ENCODE assay signal across 8 cellular contexts in the genomic region with DNA sequence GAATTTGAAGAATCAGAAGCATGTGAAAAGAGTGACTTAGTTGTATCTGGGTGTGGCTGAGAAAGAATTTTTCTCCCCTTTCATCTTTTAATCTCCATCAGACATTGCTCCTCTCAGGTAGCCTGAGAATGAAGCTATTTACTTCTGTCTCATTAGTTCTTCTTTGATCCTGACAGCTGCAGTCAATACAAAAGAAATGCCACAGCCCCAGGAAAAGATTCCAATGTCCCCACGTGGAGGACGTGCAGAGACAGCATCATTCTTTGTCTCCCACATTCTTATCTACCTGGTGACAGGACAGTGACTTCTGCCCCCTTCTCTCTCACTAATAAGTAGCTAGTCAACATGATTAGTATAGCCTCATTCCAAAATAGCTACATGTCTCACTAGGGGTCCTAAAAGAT. TPM values are rescaled to one million over a fixed set of nuclear protein-coding genes. Genes with fewer than 3 reads are reported as not detected.
A peak's percentile ranks its signal among the peaks of the same experiment; 100 is the strongest.
DNase-seq lines count a peak whose midpoint lies in the region; ATAC-seq and TF ChIP-seq lines count a peak whose summit lies in the region.
"Not testable (repeated sequence)": the region's sequence is repeated elsewhere in the genome, so short reads cannot be mapped to it uniquely, and the experiment has no call there.
"Had no signal": no experiment of that assay in that cellular context is flagged by ENCODE, and none has a peak within 500 bp of the region (broad histone marks: within the 10 kb centered on the region; RNA-seq: fewer than 3 reads in every experiment).

No MANE protein-coding gene starts in this region.

- peak; percentile 56 for TF ChIP-seq EP300 in neural cell (conservative IDR thresholded peaks at IDR 0.05; ENCODE audit: poor library complexity, severe bottlenecking)

- H3K79me2 ChIP-seq in HCT116 (ENCODE audit: insufficient read depth, low read length); PC-9 (ENCODE audit: low read depth); neural cell (replicated peaks; ENCODE audit: insufficient read depth, low read length): not testable (repeated sequence)

- peak overlapping the region; percentile 35 for H3K4me2 ChIP-seq in HCT116 (ENCODE audit: low read length)
- H3K4me2 ChIP-seq in PC-9 = peak overlapping the region; percentile 18; the same call in 1 of the 2 replicates
- H3K4me2 ChIP-seq in neural cell (ENCODE audit: low read length) = not testable (repeated sequence)

- H3F3A ChIP-seq in PC-9 (ENCODE audit: insufficient read depth, low read depth) = peaks cover 35% of the 10 kb centered on the region
- H3F3A ChIP-seq in neural cell (ENCODE audit: insufficient read depth, low read length, poor library complexity, severe bottlenecking) = not testable (repeated sequence)

- BruUV-seq in Caco-2 (replicated peaks; lab: Mats Ljungman, UMichigan); HCT116 (replicated peaks; lab: Mats Ljungman, UMichigan); PC-9 (replicated peaks; lab: Mats Ljungman, UMichigan): not testable (repeated sequence)

- TF ChIP-seq RAD21 in HCT116 (IDR thresholded peaks at IDR 0.05; ENCODE audit: low read depth); neural cell (conservative IDR thresholded peaks at IDR 0.05): not testable (repeated sequence)

- POLR2A ChIA-PET in Caco-2 (lab: Charles Lee) (interaction anchor here (0.5 to 3.4 kb wide), 13 partner anchors 8 to 146 kb away, joined by 3 to 45 read pairs (median 4); partner anchors contain the start of gene SLC2A3), PC-9 (lab: Charles Lee; ENCODE audit: unreplicated experiment) (interaction anchor here (0.6 to 1.0 kb wide), 3 partner anchors 21 to 49 kb away, joined by 6 to 9 read pairs (median 7); no protein-coding TSS in a partner anchor)
- POLR2A ChIA-PET in HCT116 (lab: Charles Lee) = not testable (repeated sequence)

- not testable (repeated sequence) for H3K27ac ChIP-seq in HCT116 (ENCODE audit: low read depth, low read length); left lung
- peak overlapping the region; percentile 61 for H3K27ac ChIP-seq in PC-9
- H3K27ac ChIP-seq in endodermal cell (ENCODE audit: low read depth, low read length) = peak overlapping the region; percentile 36
- peak overlapping the region; percentile 8 for H3K27ac ChIP-seq in neural cell (ENCODE audit: low read length)

- H3K9me3 Mint-ChIP-seq in Caco-2 (ENCODE audit: unreplicated experiment) = peaks cover 11% of the 10 kb centered on the region
- not testable (repeated sequence) for H3K9me3 Mint-ChIP-seq in endodermal cell, type B pancreatic cell

- not testable (repeated sequence) for TF ChIP-seq POLR2A in HCT116 (IDR thresholded peaks at IDR 0.05; ENCODE audit: borderline replicate concordance, extremely low read depth, insufficient read depth, insufficient read length)

- H3K4me1 ChIP-seq in Caco-2 (peaks cover 76% of the 10 kb centered on the region), HCT116 (ENCODE audit: control insufficient read depth in 1 of 2, insufficient read depth in 2 of 2, low read length in 2 of 2) (peaks cover 15 to 50% of the 10 kb centered on the region in 2 experiments), PC-9 (replicated peaks; ENCODE audit: insufficient read depth) (peaks cover 38% of the 10 kb centered on the region), left lung (peaks cover 0 to 12% of the 10 kb centered on the region in 2 donors)
- H3K4me1 ChIP-seq in endodermal cell (ENCODE audit: control insufficient read depth, insufficient read depth, low read length) = not testable (repeated sequence)

- intact Hi-C loops in Caco-2 (cut with micrococcal nuclease; ENCODE audit: unreplicated experiment) = loop anchor here (1.0 to 2.0 kb wide), 4 partner anchors 12 to 131 kb away; no protein-coding TSS in a partner anchor
- intact Hi-C loops in HCT116 (cut with micrococcal nuclease); PC-9 (cut with micrococcal nuclease; ENCODE audit: unreplicated experiment); left lung (cut with DNase I): not testable (repeated sequence)

- peak; percentile 81 for ATAC-seq in HCT116
- ATAC-seq in left lung = peak; percentile 45

- not testable (repeated sequence) for H3K4me3 ChIP-seq in Caco-2 (ENCODE audit: low read depth, low read length); HCT116 (replicated peaks in 1 of 2; ENCODE audit: low read depth in 1 of 2, low read length in 2 of 2); PC-9; left lung; neural cell (ENCODE audit: low read length)
- peak overlapping the region; percentile 23 for H3K4me3 ChIP-seq in endodermal cell (ENCODE audit: low read length)

- not testable (repeated sequence) for H3K9me2 ChIP-seq in HCT116 (ENCODE audit: insufficient read depth); PC-9 (ENCODE audit: insufficient read depth); neural cell (ENCODE audit: insufficient read depth, low read length)

- H3K4me1 Mint-ChIP-seq in Caco-2 (ENCODE audit: low read depth, unreplicated experiment) = peaks cover 60% of the 10 kb centered on the region
- peaks cover 24% of the 10 kb centered on the region for H3K4me1 Mint-ChIP-seq in endodermal cell
- H3K4me1 Mint-ChIP-seq in type B pancreatic cell (ENCODE audit: unreplicated experiment) = not testable (repeated sequence)

- H3K4me3 Mint-ChIP-seq in Caco-2 (ENCODE audit: unreplicated experiment) = peak overlapping the region; percentile 49
- not testable (repeated sequence) for H3K4me3 Mint-ChIP-seq in endodermal cell
- H3K4me3 Mint-ChIP-seq in type B pancreatic cell = peak overlapping the region; percentile 34

- not testable (repeated sequence) for H3K9me3 ChIP-seq in Caco-2; HCT116 (ENCODE audit: control insufficient read depth in 1 of 2, insufficient read depth in 1 of 2, low read depth in 1 of 2, low read length in 2 of 2); PC-9 (ENCODE audit: insufficient read depth, low read depth); endodermal cell (ENCODE audit: control insufficient read depth, low read length); left lung; neural cell (ENCODE audit: low read length)

- not testable (repeated sequence) for H3K9ac ChIP-seq in HCT116 (ENCODE audit: low read length); neural cell (ENCODE audit: low read length)
- peak overlapping the region; percentile 45 for H3K9ac ChIP-seq in endodermal cell (ENCODE audit: extremely low read depth, low read length, poor library complexity, severe bottlenecking)

- H3K27ac Mint-ChIP-seq in Caco-2 (ENCODE audit: unreplicated experiment) (peak overlapping the region; percentile 93), endodermal cell (peak overlapping the region; percentile 53), type B pancreatic cell (peak overlapping the region; percentile 91)

- not testable (repeated sequence) for H3K27me3 ChIP-seq in Caco-2 (replicated peaks; ENCODE audit: control insufficient read depth, insufficient read depth, low read length); HCT116 (ENCODE audit: insufficient read depth, low read length); PC-9 (ENCODE audit: insufficient read depth, low read depth); endodermal cell (ENCODE audit: control insufficient read depth, insufficient read depth, low read length, poor library complexity, severe bottlenecking); left lung; neural cell (ENCODE audit: insufficient read depth, low read depth, low read length)

- H4K20me1 ChIP-seq in HCT116 (ENCODE audit: insufficient read depth); PC-9 (ENCODE audit: insufficient read depth); neural cell (ENCODE audit: insufficient read depth): not testable (repeated sequence)

- DNase-seq in Caco-2 (peak; percentile 84 to 90), PC-9 (peak; percentile 37 to 93), endodermal cell (peak; percentile 50)
- not testable (repeated sequence) for DNase-seq in HCT116 (ENCODE audit: low read depth, low spot score); left lung; type B pancreatic cell (ENCODE audit: extremely low spot score, unreplicated experiment)

- CTCF ChIA-PET in Caco-2 (lab: Charles Lee) (interaction anchor here (1.0 to 2.5 kb wide), 6 partner anchors 9 to 49 kb away, joined by 3 to 12 read pairs (median 5); partner anchors contain the start of gene SLC2A3), HCT116 (lab: Charles Lee) (interaction anchor here (1.4 to 3.4 kb wide), 2 partner anchors 12 to 49 kb away, joined by 4 to 10 read pairs; no protein-coding TSS in a partner anchor), PC-9 (lab: Charles Lee) (interaction anchor here (0.7 to 1.9 kb wide), 2 partner anchors 49 to 112 kb away, joined by 3 to 8 read pairs; no protein-coding TSS in a partner anchor)

- 14% methylated on average over 1 of the region's 2 CpGs; no CpG with 5 or more reads in 1 of the 2 experiments for WGBS in endodermal cell (ENCODE audit: insufficient coverage in 1 of 2, insufficient read length in 1 of 2), 2 experiments

- H3K36me3 Mint-ChIP-seq in Caco-2 (ENCODE audit: insufficient read depth, unreplicated experiment) = peaks cover 77% of the 10 kb centered on the region
- not testable (repeated sequence) for H3K36me3 Mint-ChIP-seq in endodermal cell (ENCODE audit: low read depth); type B pancreatic cell

- RAD21 ChIA-PET in HCT116 (lab: Charles Lee; ENCODE audit: low non-redundant PET in 1 of 2, low total read pairs in 2 of 2, uncharacterized antibody in 2 of 2, unreplicated experiment in 2 of 2) = not testable (repeated sequence)

- not testable (repeated sequence) for H3K27me3 Mint-ChIP-seq in Caco-2 (ENCODE audit: insufficient read depth, unreplicated experiment); endodermal cell (ENCODE audit: insufficient read depth); type B pancreatic cell

- not testable (repeated sequence) for TF ChIP-seq CTCF in Caco-2 (IDR thresholded peaks at IDR 0.05; ENCODE audit: insufficient read depth in 1 of 2, low read depth in 1 of 2, low read length in 1 of 2, severe bottlenecking in 1 of 2, unreplicated experiment in 1 of 2); HCT116 (IDR thresholded peaks at IDR 0.05 in 2 of 3, conservative IDR thresholded peaks at IDR 0.05 in 1 of 3; ENCODE audit: borderline replicate concordance in 1 of 3, insufficient read depth in 1 of 3, low read depth in 2 of 3, low read length in 2 of 3); PC-9 (conservative IDR thresholded peaks at IDR 0.05); endodermal cell (conservative IDR thresholded peaks at IDR 0.05); left lung (IDR thresholded peaks at IDR 0.05); neural cell (IDR thresholded peaks at IDR 0.05; ENCODE audit: poor library complexity, severe bottlenecking); type B pancreatic cell (conservative IDR thresholded peaks at IDR 0.05)

- H3K36me3 ChIP-seq in Caco-2 (ENCODE audit: control insufficient read depth, insufficient read depth, low read length); HCT116 (ENCODE audit: control insufficient read depth in 1 of 2, insufficient read depth in 2 of 2, low read length in 2 of 2); PC-9 (ENCODE audit: low read depth); endodermal cell (ENCODE audit: control insufficient read depth, insufficient read depth, low read length); left lung; neural cell (ENCODE audit: insufficient read depth, low read length): not testable (repeated sequence)

- H2AFZ ChIP-seq in HCT116 (ENCODE audit: low read depth, low read length, poor library complexity, severe bottlenecking) = peak overlapping the region; percentile 33
- not testable (repeated sequence) for H2AFZ ChIP-seq in PC-9; neural cell (ENCODE audit: low read depth, low read length)

RNA-seq across cellular contexts. Expression of gene SLC2A3, which starts 46.3 kb away (rescaled TPM):
- 2,966 and 3,303 TPM in 2 replicates for total RNA-seq in Caco-2 (2022)
- 10.5 TPM for total RNA-seq in HCT116 (2021; ENCODE audit: unreplicated experiment)
- polyA plus RNA-seq in HCT116 (2012) = 7.0 TPM in 2 replicates
- 24.9 and 26.2 TPM in 2 replicates for total RNA-seq in PC-9 (2021)
- total RNA-seq in endodermal cell = 1,000 to 10,000 TPM; 1,330 to 2,480 TPM
- polyA plus RNA-seq in endodermal cell (2013, experiment 1 of 2) = 758 TPM
- 902 TPM for polyA plus RNA-seq in endodermal cell (2013, experiment 2 of 2)
- total RNA-seq in left lung = 100 to 1,000 TPM in 1 of 2 donors, 10 to 100 TPM in 1; 83.2 to 149 TPM
- polyA plus RNA-seq in neural cell = 27.2 and 31.6 TPM in 2 replicates
- 51.4 and 58.8 TPM in 2 replicates for polyA minus RNA-seq in neural cell
- total RNA-seq in type B pancreatic cell (ENCODE audit: low replicate concordance) = 214 and 2,005 TPM in 2 replicates
- total RNA-seq: Calu3 had no signal

RNA-seq across cellular contexts. Expression of gene FOXJ2, which starts 50.2 kb away (rescaled TPM):
- total RNA-seq in Caco-2 (2022) (18.7 and 19.4 TPM in 2 replicates), HCT116 (2021; ENCODE audit: unreplicated experiment) (20.3 TPM), PC-9 (2021) (28.2 and 30.3 TPM in 2 replicates), endodermal cell (10 to 100 TPM; 10.8 to 21.2 TPM), left lung (10 to 100 TPM; 15.9 to 20.0 TPM), type B pancreatic cell (ENCODE audit: low replicate concordance) (15.6 and 35.5 TPM in 2 replicates)
- 17.7 and 17.9 TPM in 2 replicates for polyA plus RNA-seq in HCT116 (2012)
- polyA plus RNA-seq in endodermal cell (2013, experiment 1 of 2) = 13.5 TPM
- polyA plus RNA-seq in endodermal cell (2013, experiment 2 of 2) = 13.4 TPM
- 5.8 and 6.4 TPM in 2 replicates for polyA plus RNA-seq in neural cell
- polyA minus RNA-seq in neural cell = 6.1 and 8.0 TPM in 2 replicates
